Comparison of ENCODE assay signal across 18 cellular contexts in genomic region chr18:76431437-76432273, GRCh38.
"Had no signal": no experiment of that assay in that cellular context is flagged by ENCODE, and none has a peak within 500 bp of the region (broad histone marks: within the 10 kb centered on the region; RNA-seq: fewer than 3 reads in every experiment).

No MANE protein-coding gene starts in this region.

- H3K27ac Mint-ChIP-seq: activated CD4-positive, alpha-beta T cell treated with anti-CD3 and anti-CD28 coated beads for 36 hours; activated CD8-positive, alpha-beta T cell treated with anti-CD3 and anti-CD28 coated beads, Interleukin-2, amount 10 ng/mL, durations not matched to agents 7 days and 5 days; activated T-helper 17 cell treated with anti-CD3 and anti-CD28 coated beads, Interleukin-2, amount 50 U/mL, for 72 hours; natural killer cell treated with Interleukin-12 subunit alpha and Interleukin-12 subunit beta and Interleukin-15 and Interleukin-18, amount 100 ng/mL, for 72 hours had no signal

- H3K9me3 Mint-ChIP-seq: activated naive CD4-positive, alpha-beta T cell treated with anti-CD3 and anti-CD28 coated beads, Interleukin-2, amount 50 U/mL, for 72 hours; activated T-helper 17 cell treated with anti-CD3 and anti-CD28 coated beads, Interleukin-2, amount 50 U/mL, for 72 hours; natural killer cell treated with Interleukin-12 subunit alpha and Interleukin-12 subunit beta and Interleukin-15 and Interleukin-18, amount 100 ng/mL, for 72 hours had no signal

- H3K4me3 ChIP-seq: dorsolateral prefrontal cortex, heart left ventricle, left ventricle myocardium inferior, ovary, stomach, thoracic aorta had no signal

- H3K4me1 ChIP-seq: foreskin keratinocyte had no signal

- ATAC-seq: activated CD4-positive, alpha-beta T cell treated with anti-CD3 and anti-CD28 coated beads for 36 hours; activated CD8-positive, alpha-beta T cell treated with anti-CD3 and anti-CD28 coated beads, Interleukin-2, amount 10 ng/mL, durations not matched to agents 7 days and 5 days; activated naive CD4-positive, alpha-beta T cell treated with anti-CD3 and anti-CD28 coated beads, Interleukin-2, amount 50 U/mL, for 72 hours; activated T-helper 17 cell treated with anti-CD3 and anti-CD28 coated beads, Interleukin-2, amount 50 U/mL, for 72 hours; foreskin keratinocyte; heart left ventricle had no signal

- H3K27me3 Mint-ChIP-seq: activated CD4-positive, alpha-beta T cell treated with anti-CD3 and anti-CD28 coated beads for 36 hours; activated T-helper 17 cell treated with anti-CD3 and anti-CD28 coated beads, Interleukin-2, amount 50 U/mL, for 72 hours; natural killer cell treated with Interleukin-12 subunit alpha and Interleukin-12 subunit beta and Interleukin-15 and Interleukin-18, amount 100 ng/mL, for 72 hours had no signal

- H3K9me3 ChIP-seq: heart left ventricle, left ventricle myocardium inferior, ovary, stomach, thoracic aorta had no signal

- H3K4me1 Mint-ChIP-seq: activated CD4-positive, alpha-beta T cell treated with anti-CD3 and anti-CD28 coated beads for 36 hours had no signal

- DNase-seq: activated CD4-positive, alpha-beta T cell treated with anti-CD3 and anti-CD28 coated beads for 36 hours; activated CD8-positive, alpha-beta T cell treated with anti-CD3 and anti-CD28 coated beads, Interleukin-2, amount 10 ng/mL, durations not matched to agents 7 days and 5 days; amniotic stem cell; dorsolateral prefrontal cortex; foreskin keratinocyte; heart left ventricle; left ventricle myocardium inferior; mesenchymal stem cell; ovary; stimulated activated CD4-positive, alpha-beta T cell treated with anti-CD3 and anti-CD28 coated beads, Interleukin-4, amount 100 ng/mL, for 4 hours; stomach; T-helper 9 cell had no signal

- H3K4me3 Mint-ChIP-seq: activated CD4-positive, alpha-beta T cell treated with anti-CD3 and anti-CD28 coated beads for 36 hours; activated CD8-positive, alpha-beta T cell treated with anti-CD3 and anti-CD28 coated beads, Interleukin-2, amount 10 ng/mL, durations not matched to agents 7 days and 5 days; activated T-helper 17 cell treated with anti-CD3 and anti-CD28 coated beads, Interleukin-2, amount 50 U/mL, for 72 hours; natural killer cell treated with Interleukin-12 subunit alpha and Interleukin-12 subunit beta and Interleukin-15 and Interleukin-18, amount 100 ng/mL, for 72 hours had no signal

- H3K27me3 ChIP-seq: foreskin keratinocyte, heart left ventricle, ovary, stomach had no signal

- H3K36me3 Mint-ChIP-seq: activated naive CD4-positive, alpha-beta T cell treated with anti-CD3 and anti-CD28 coated beads, Interleukin-2, amount 50 U/mL, for 72 hours; natural killer cell treated with Interleukin-12 subunit alpha and Interleukin-12 subunit beta and Interleukin-15 and Interleukin-18, amount 100 ng/mL, for 72 hours had no signal

- H3K27ac ChIP-seq: foreskin keratinocyte, heart left ventricle, left ventricle myocardium inferior, ovary, thoracic aorta had no signal

- H3K36me3 ChIP-seq: ovary had no signal

- FAIRE-seq: endometrium, islet of Langerhans had no signal
